Comparison of ENCODE assay signal across 8 cellular contexts in the genomic region with DNA sequence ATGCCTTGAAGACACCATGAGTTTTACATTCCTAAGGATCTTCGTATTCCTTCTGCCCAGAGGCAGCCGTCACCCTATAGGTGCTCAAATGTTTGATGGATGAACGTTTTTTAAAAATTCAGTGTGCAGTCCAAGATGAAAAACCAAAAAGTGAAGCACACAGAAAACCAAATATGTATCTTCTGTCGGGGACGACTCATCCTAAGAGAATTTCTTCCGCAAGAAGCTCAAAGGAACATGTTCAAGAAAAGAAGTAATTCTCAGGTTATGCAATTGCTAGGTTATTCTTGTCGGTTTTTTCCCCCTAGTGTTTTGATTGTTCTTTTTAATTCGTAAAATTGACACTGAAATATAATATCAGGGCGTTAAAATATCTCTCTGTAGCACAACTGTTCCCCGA. TPM values are rescaled to one million over a fixed set of nuclear protein-coding genes. Genes with fewer than 3 reads are reported as not detected.
DNase-seq lines count a peak whose midpoint lies in the region; ATAC-seq and FAIRE-seq lines count a peak whose summit lies in the region.

No MANE protein-coding gene starts in this region.

- no peak for ATAC-seq in activated CD8-positive, alpha-beta memory T cell treated with anti-CD3 and anti-CD28 coated beads, Interleukin-2, amount 10 ng/mL, durations not matched to agents 7 days and 5 days

- intact Hi-C loops in activated T-helper 1 cell treated with anti-CD3 and anti-CD28 coated beads, Interleukin-12 subunit alpha, Interleukin-12 subunit beta, Interleukin-2, Interleukin-4 antibody, amounts not matched to agents 30 ng/mL and 10 ng/mL and 1 ng/mL, durations not matched to agents 14 hours and 24 hours and 36 hours (cut with micrococcal nuclease): loop anchor here (2.0 to 5.0 kb wide), 3 partner anchors 65 to 135 kb away; a partner anchor contains a TSS

- no peak for FAIRE-seq in GM19239 (lab: Jason Lieb, UNC)

- peak overlapping the region; percentile 92 for H3K4me3 ChIP-seq in thymus (ENCODE audit: low read length)

- H3K36me3 ChIP-seq in thymus (ENCODE audit: control insufficient read depth, insufficient read depth): peaks cover 4% of the 10 kb centered on the region

- H3K27me3 ChIP-seq in thymus (ENCODE audit: control insufficient read depth, insufficient read depth): no peaks in the 10 kb centered on the region

- H3K4me1 ChIP-seq in thymus (ENCODE audit: control insufficient read depth, insufficient read depth, low read length): peaks cover 18% of the 10 kb centered on the region

- WGBS in thymus: 48% methylated on average over 10 of the region's 10 CpGs

- no peak overlapping the region for H3K27ac Mint-ChIP-seq in activated CD8-positive, alpha-beta memory T cell treated with anti-CD3 and anti-CD28 coated beads, Interleukin-2, amount 10 ng/mL, durations not matched to agents 7 days and 5 days
- H3K27ac Mint-ChIP-seq in activated T-helper 1 cell treated with anti-CD3 and anti-CD28 coated beads, Interleukin-12 subunit alpha, Interleukin-12 subunit beta, Interleukin-2, Interleukin-4 antibody, amounts not matched to agents 30 ng/mL and 10 ng/mL and 1 ng/mL, durations not matched to agents 14 hours and 24 hours and 36 hours: peak overlapping the region; percentile 77
- peak overlapping the region in 2 of 6 donors; percentile 69 to 78 for H3K27ac Mint-ChIP-seq in immature natural killer cell

- no peaks in the 10 kb centered on the region for H3K9me3 ChIP-seq in thymus (ENCODE audit: control insufficient read depth)

- H3K4me3 Mint-ChIP-seq in activated CD8-positive, alpha-beta memory T cell treated with anti-CD3 and anti-CD28 coated beads, Interleukin-2, amount 10 ng/mL, durations not matched to agents 7 days and 5 days: peak overlapping the region; percentile 84
- H3K4me3 Mint-ChIP-seq in activated T-helper 1 cell treated with anti-CD3 and anti-CD28 coated beads, Interleukin-12 subunit alpha, Interleukin-12 subunit beta, Interleukin-2, Interleukin-4 antibody, amounts not matched to agents 30 ng/mL and 10 ng/mL and 1 ng/mL, durations not matched to agents 14 hours and 24 hours and 36 hours: peak overlapping the region; percentile 95
- H3K4me3 Mint-ChIP-seq in immature natural killer cell: peak overlapping the region; percentile 90 to 96 (median 95)

- no peaks in the 10 kb centered on the region for H3K9me3 Mint-ChIP-seq in activated CD8-positive, alpha-beta memory T cell treated with anti-CD3 and anti-CD28 coated beads, Interleukin-2, amount 10 ng/mL, durations not matched to agents 7 days and 5 days (ENCODE audit: low read depth)
- H3K9me3 Mint-ChIP-seq in activated T-helper 1 cell treated with anti-CD3 and anti-CD28 coated beads, Interleukin-12 subunit alpha, Interleukin-12 subunit beta, Interleukin-2, Interleukin-4 antibody, amounts not matched to agents 30 ng/mL and 10 ng/mL and 1 ng/mL, durations not matched to agents 14 hours and 24 hours and 36 hours: no peaks in the 10 kb centered on the region
- H3K9me3 Mint-ChIP-seq in immature natural killer cell: no peaks in the 10 kb centered on the region

- H3K36me3 Mint-ChIP-seq in activated CD8-positive, alpha-beta memory T cell treated with anti-CD3 and anti-CD28 coated beads, Interleukin-2, amount 10 ng/mL, durations not matched to agents 7 days and 5 days: no peaks in the 10 kb centered on the region
- H3K36me3 Mint-ChIP-seq in activated T-helper 1 cell treated with anti-CD3 and anti-CD28 coated beads, Interleukin-12 subunit alpha, Interleukin-12 subunit beta, Interleukin-2, Interleukin-4 antibody, amounts not matched to agents 30 ng/mL and 10 ng/mL and 1 ng/mL, durations not matched to agents 14 hours and 24 hours and 36 hours (ENCODE audit: low read depth): peaks cover 10% of the 10 kb centered on the region
- H3K36me3 Mint-ChIP-seq in immature natural killer cell: peaks cover 0 to 8% (median 4%) of the 10 kb centered on the region in 3 donors

- peaks cover 19% of the 10 kb centered on the region for H3K4me1 Mint-ChIP-seq in activated CD8-positive, alpha-beta memory T cell treated with anti-CD3 and anti-CD28 coated beads, Interleukin-2, amount 10 ng/mL, durations not matched to agents 7 days and 5 days
- H3K4me1 Mint-ChIP-seq in activated T-helper 1 cell treated with anti-CD3 and anti-CD28 coated beads, Interleukin-12 subunit alpha, Interleukin-12 subunit beta, Interleukin-2, Interleukin-4 antibody, amounts not matched to agents 30 ng/mL and 10 ng/mL and 1 ng/mL, durations not matched to agents 14 hours and 24 hours and 36 hours (ENCODE audit: low read depth): peaks cover 16% of the 10 kb centered on the region
- peaks cover 16 to 23% of the 10 kb centered on the region in 2 donors for H3K4me1 Mint-ChIP-seq in immature natural killer cell

- H3K27ac ChIP-seq in thymus (ENCODE audit: low read depth): no peak overlapping the region

- CTCF ChIA-PET in activated CD8-positive, alpha-beta memory T cell treated with anti-CD3 and anti-CD28 coated beads, Interleukin-2, amount 10 ng/mL, durations not matched to agents 7 days and 5 days (lab: Charles Lee): interaction anchor here (0.9 to 5.7 kb wide), 8 partner anchors 9 to 185 kb away, joined by 3 to 81 read pairs (median 3); a partner anchor contains a TSS

- DNase-seq in activated CD8-positive, alpha-beta memory T cell treated with anti-CD3 and anti-CD28 coated beads, Interleukin-2, amount 10 ng/mL, durations not matched to agents 7 days and 5 days: no peak
- no peak for DNase-seq in activated CD8-positive, alpha-beta memory T cell treated with anti-CD3 and anti-CD28 coated beads, Interleukin-2, amount 50 U/mL, for 4 hours
- no peak for DNase-seq in activated T-helper 1 cell treated with anti-CD3 and anti-CD28 coated beads, Interleukin-12 subunit alpha, Interleukin-12 subunit beta, Interleukin-2, Interleukin-4 antibody, amounts not matched to agents 30 ng/mL and 10 ng/mL and 1 ng/mL, durations not matched to agents 14 hours and 24 hours and 36 hours (ENCODE audit: low spot score)
- DNase-seq in immature natural killer cell: no peak
- no peak for DNase-seq in GM19239 (ENCODE audit: insufficient read length, low spot score)
- DNase-seq in NCI-H1092 (lab: John Stamatoyannopoulos, UW): no peak
- DNase-seq in NCI-H1436 (lab: John Stamatoyannopoulos, UW): no peak

- peaks cover 14% of the 10 kb centered on the region for H3K27me3 Mint-ChIP-seq in activated CD8-positive, alpha-beta memory T cell treated with anti-CD3 and anti-CD28 coated beads, Interleukin-2, amount 10 ng/mL, durations not matched to agents 7 days and 5 days
- peaks cover 17% of the 10 kb centered on the region for H3K27me3 Mint-ChIP-seq in activated T-helper 1 cell treated with anti-CD3 and anti-CD28 coated beads, Interleukin-12 subunit alpha, Interleukin-12 subunit beta, Interleukin-2, Interleukin-4 antibody, amounts not matched to agents 30 ng/mL and 10 ng/mL and 1 ng/mL, durations not matched to agents 14 hours and 24 hours and 36 hours (ENCODE audit: insufficient read depth)
- H3K27me3 Mint-ChIP-seq in immature natural killer cell (ENCODE audit: low read depth in 3 of 3): peaks cover 3 to 6% (median 5%) of the 10 kb centered on the region in 3 donors

RNA-seq across cellular contexts. Expression of a gene that starts 1.4 kb away (rescaled TPM):
- total RNA-seq in activated CD8-positive, alpha-beta memory T cell treated with anti-CD3 and anti-CD28 coated beads, Interleukin-2, amount 10 ng/mL, durations not matched to agents 7 days and 5 days: 10 to 100 TPM; 17.2 to 20.4 TPM
- total RNA-seq in activated T-helper 1 cell treated with anti-CD3 and anti-CD28 coated beads, Interleukin-12 subunit alpha, Interleukin-12 subunit beta, Interleukin-2, Interleukin-4 antibody, amounts not matched to agents 30 ng/mL and 10 ng/mL and 1 ng/mL, durations not matched to agents 14 hours and 24 hours and 36 hours: 47.1 and 54.7 TPM in 2 replicates
- polyA plus RNA-seq in immature natural killer cell (10 to 100 TPM; 14.2 to 28.1 (median 23.1) TPM), thymus (85.2 TPM)

RNA-seq across cellular contexts. Expression of a gene that starts 29.1 kb away (rescaled TPM):
- 1,000 to 10,000 TPM; 1,297 to 1,567 TPM for total RNA-seq in activated CD8-positive, alpha-beta memory T cell treated with anti-CD3 and anti-CD28 coated beads, Interleukin-2, amount 10 ng/mL, durations not matched to agents 7 days and 5 days
- 1,933 and 1,974 TPM in 2 replicates for total RNA-seq in activated T-helper 1 cell treated with anti-CD3 and anti-CD28 coated beads, Interleukin-12 subunit alpha, Interleukin-12 subunit beta, Interleukin-2, Interleukin-4 antibody, amounts not matched to agents 30 ng/mL and 10 ng/mL and 1 ng/mL, durations not matched to agents 14 hours and 24 hours and 36 hours
- 1,000 to 10,000 TPM; 3,354 to 4,873 (median 3,832) TPM for polyA plus RNA-seq in immature natural killer cell
- 820 TPM for polyA plus RNA-seq in thymus
